Comparison of ENCODE assay signal across 1 cellular context in the genomic region with DNA sequence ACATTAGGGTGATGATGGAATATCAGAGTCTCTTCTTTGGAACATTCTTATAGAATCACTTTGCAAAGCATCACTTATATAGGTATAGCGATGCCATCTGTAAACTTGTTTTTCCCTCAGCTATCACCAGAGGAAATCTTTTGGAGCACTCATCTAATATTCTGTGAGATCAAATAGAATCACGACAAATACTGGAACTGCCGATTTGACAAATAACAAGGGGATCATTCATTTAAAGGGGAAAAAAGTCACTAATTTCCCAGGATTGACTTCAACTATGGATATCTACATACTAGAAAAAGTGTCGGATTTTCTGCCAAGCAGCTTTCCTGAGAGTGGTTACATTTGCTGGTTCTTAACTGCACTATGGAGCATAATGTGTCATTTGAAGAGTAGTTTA.
TF ChIP-seq lines count a peak whose summit lies in the region.

No MANE protein-coding gene starts in this region.

TF ChIP-seq in IMR-90, 13 proteins besides CTCF, POLR2A, EP300 and RAD21:
- TF ChIP-seq MAFK (IDR thresholded peaks at IDR 0.05; ENCODE audit: low read depth, low read length) (peak; percentile 51), RCOR1 (IDR thresholded peaks at IDR 0.05; ENCODE audit: insufficient replicate concordance, low read length) (no peak), NFE2L2 (IDR thresholded peaks at IDR 0.05; ENCODE audit: low read depth, low read length) (no peak), CHD1 (IDR thresholded peaks at IDR 0.05; ENCODE audit: low read depth, low read length) (no peak)
